ENCODE assay signal across 8 cellular contexts in genomic region chr15:74099963-74100733, GRCh38. TPM values are rescaled to one million over a fixed set of nuclear protein-coding genes. Genes with fewer than 3 reads are reported as not detected.
DNase-seq lines count a peak whose midpoint lies in the region; ATAC-seq and TF ChIP-seq lines count a peak whose summit lies in the region.
"Not testable (repeated sequence)": the region's sequence is repeated elsewhere in the genome, so short reads cannot be mapped to it uniquely, and the experiment has no call there.

No MANE protein-coding gene starts in this region.

- H3K4me2 ChIP-seq in H9 (ENCODE audit: insufficient read depth, insufficient read length, low read length): peak overlapping the region; percentile 33
- peak overlapping the region; percentile 60 for H3K4me2 ChIP-seq in KMS-11

- H3K4me3 ChIP-seq in KMS-11 (IDR thresholded peaks at IDR 0.05; ENCODE audit: insufficient read depth, low read depth, low read length): not testable (repeated sequence)
- H3K4me3 ChIP-seq in coronary artery (peak overlapping the region; percentile 65), iPS-18a (ENCODE audit: low read length) (peak overlapping the region; percentile 46)

- POLR2A ChIA-PET in activated CD8-positive, alpha-beta T cell treated with anti-CD3 and anti-CD28 coated beads, Interleukin-2, amount 10 ng/mL, durations not matched to agents 7 days and 5 days (lab: Charles Lee): not testable (repeated sequence)

- TF ChIP-seq CTCF in H9 (conservative IDR thresholded peaks at IDR 0.05); KMS-11 (conservative IDR thresholded peaks at IDR 0.05; ENCODE audit: low read depth, low read length); coronary artery (IDR thresholded peaks at IDR 0.05): not testable (repeated sequence)

- H2BK120ac ChIP-seq in H9 (ENCODE audit: low read depth, low read length, poor library complexity, severe bottlenecking): not testable (repeated sequence)

- H2AFZ ChIP-seq in H9 (ENCODE audit: low read length): not testable (repeated sequence)
- H2AFZ ChIP-seq in KMS-11 (ENCODE audit: low read depth): peak overlapping the region; percentile 61

- not testable (repeated sequence) for H2AK5ac ChIP-seq in H9 (ENCODE audit: insufficient read length, low read length)

- peak overlapping the region; percentile 59; the same call in 1 of the 2 replicates for H3K9ac ChIP-seq in ES-I3 (ENCODE audit: low read depth, low read length)
- H3K9ac ChIP-seq in H9 (ENCODE audit: extremely low read depth, insufficient read length, low read length); KMS-11; iPS-18a (ENCODE audit: low read length): not testable (repeated sequence)

- not testable (repeated sequence) for H3K23ac ChIP-seq in H9 (ENCODE audit: insufficient read length, low read depth, low read length)

- peak; percentile 89 for ATAC-seq in activated CD8-positive, alpha-beta T cell treated with anti-CD3 and anti-CD28 coated beads, Interleukin-2, amount 10 ng/mL, durations not matched to agents 7 days and 5 days

- WGBS in H9 (ENCODE audit: extremely low coverage, insufficient read length, low lambda C conversion rate): no CpG with 5 or more reads among the region's 45 CpGs

- not testable (repeated sequence) for H3K23me2 ChIP-seq in H9 (ENCODE audit: insufficient read length, low read depth, low read length, poor library complexity, severe bottlenecking)

- not testable (repeated sequence) for H2BK15ac ChIP-seq in H9 (ENCODE audit: low read depth, low read length)

- not testable (repeated sequence) for H3K79me2 ChIP-seq in H9 (ENCODE audit: insufficient read depth, low read length); KMS-11 (ENCODE audit: insufficient read depth, low read depth)

- not testable (repeated sequence) for H2BK5ac ChIP-seq in H9 (ENCODE audit: insufficient read length, low read length)

- peak overlapping the region; percentile 85 for H3K18ac ChIP-seq in H9 (ENCODE audit: insufficient read length, low read depth, low read length)

- H4K20me1 ChIP-seq in H9 (ENCODE audit: control insufficient read depth, insufficient read depth, insufficient read length); KMS-11 (ENCODE audit: insufficient read depth): not testable (repeated sequence)

- H4K91ac ChIP-seq in H9 (ENCODE audit: insufficient read length, low read depth, low read length): not testable (repeated sequence)

- not testable (repeated sequence) for H3K4ac ChIP-seq in H9 (ENCODE audit: low read depth, low read length)

- H3K9me3 ChIP-seq in ES-I3 (ENCODE audit: control insufficient read depth, insufficient read depth, low read length); H9 (ENCODE audit: control insufficient read depth, low read depth, low read length); iPS-18a (ENCODE audit: control insufficient read depth, low read depth, low read length): not testable (repeated sequence)

- H3K14ac ChIP-seq in H9 (ENCODE audit: insufficient read depth, low read length): peak overlapping the region; percentile 71; the same call in 1 of the 2 replicates

- H3K4me1 Mint-ChIP-seq in H9; activated CD8-positive, alpha-beta T cell treated with anti-CD3 and anti-CD28 coated beads, Interleukin-2, amount 10 ng/mL, durations not matched to agents 7 days and 5 days (ENCODE audit: low read depth); stimulated activated naive CD8-positive, alpha-beta T cell treated with anti-CD3 and anti-CD28 coated beads, Interleukin-15, Interleukin-2, amounts not matched to agents 100 ng/mL and 50 ng/mL, for 24 hours (ENCODE audit: low read depth): not testable (repeated sequence)

- H3K36me3 Mint-ChIP-seq in H9 (ENCODE audit: insufficient read depth in 1 of 3, low read depth in 3 of 3); activated CD8-positive, alpha-beta T cell treated with anti-CD3 and anti-CD28 coated beads, Interleukin-2, amount 10 ng/mL, durations not matched to agents 7 days and 5 days (ENCODE audit: low read depth); stimulated activated naive CD8-positive, alpha-beta T cell treated with anti-CD3 and anti-CD28 coated beads, Interleukin-15, Interleukin-2, amounts not matched to agents 100 ng/mL and 50 ng/mL, for 24 hours (ENCODE audit: low read depth): not testable (repeated sequence)

- H3K56ac ChIP-seq in H9 (ENCODE audit: insufficient read length, low read depth, low read length): not testable (repeated sequence)

- not testable (repeated sequence) for H3K9me3 Mint-ChIP-seq in H9; activated CD8-positive, alpha-beta T cell treated with anti-CD3 and anti-CD28 coated beads, Interleukin-2, amount 10 ng/mL, durations not matched to agents 7 days and 5 days (ENCODE audit: insufficient read depth); stimulated activated naive CD8-positive, alpha-beta T cell treated with anti-CD3 and anti-CD28 coated beads, Interleukin-15, Interleukin-2, amounts not matched to agents 100 ng/mL and 50 ng/mL, for 24 hours

- not testable (repeated sequence) for H3K27me3 Mint-ChIP-seq in H9 (ENCODE audit: low read depth); activated CD8-positive, alpha-beta T cell treated with anti-CD3 and anti-CD28 coated beads, Interleukin-2, amount 10 ng/mL, durations not matched to agents 7 days and 5 days (ENCODE audit: low read depth); stimulated activated naive CD8-positive, alpha-beta T cell treated with anti-CD3 and anti-CD28 coated beads, Interleukin-15, Interleukin-2, amounts not matched to agents 100 ng/mL and 50 ng/mL, for 24 hours

- H2BK12ac ChIP-seq in H9 (ENCODE audit: insufficient read length, low read depth, low read length): not testable (repeated sequence)

- H2BK20ac ChIP-seq in H9 (ENCODE audit: low read depth, low read length, poor library complexity, severe bottlenecking): not testable (repeated sequence)

- not testable (repeated sequence) for H4K8ac ChIP-seq in H9 (replicated peaks; ENCODE audit: insufficient read length, low read depth, low read length)

- not testable (repeated sequence) for H4K5ac ChIP-seq in H9 (ENCODE audit: insufficient read length, low read depth, low read length)

- not testable (repeated sequence) for H3T11ph ChIP-seq in H9 (ENCODE audit: low read length)

- peak overlapping the region; percentile 85 to 99 (median 98); a peak in 5 of 7 replicates for H3K27ac Mint-ChIP-seq in H9
- H3K27ac Mint-ChIP-seq in activated CD8-positive, alpha-beta T cell treated with anti-CD3 and anti-CD28 coated beads, Interleukin-2, amount 10 ng/mL, durations not matched to agents 7 days and 5 days: peak overlapping the region; percentile 92
- peak overlapping the region; percentile 82 for H3K27ac Mint-ChIP-seq in stimulated activated naive CD8-positive, alpha-beta T cell treated with anti-CD3 and anti-CD28 coated beads, Interleukin-15, Interleukin-2, amounts not matched to agents 100 ng/mL and 50 ng/mL, for 24 hours

- not testable (repeated sequence) for H3K27ac ChIP-seq in H9 (ENCODE audit: insufficient read length, low read depth, low read length); KMS-11; iPS-18a (ENCODE audit: low read length)
- peak overlapping the region in 1 of 2 donors; percentile 59 for H3K27ac ChIP-seq in coronary artery

- H3K79me1 ChIP-seq in H9 (ENCODE audit: insufficient read depth, low read depth, low read length, poor library complexity, severe bottlenecking): not testable (repeated sequence)

- CTCF ChIA-PET in activated CD8-positive, alpha-beta T cell treated with anti-CD3 and anti-CD28 coated beads, Interleukin-2, amount 10 ng/mL, durations not matched to agents 7 days and 5 days (lab: Charles Lee): not testable (repeated sequence)

- peak overlapping the region; percentile 83 to 84 for H3K4me3 Mint-ChIP-seq in H9
- H3K4me3 Mint-ChIP-seq in activated CD8-positive, alpha-beta T cell treated with anti-CD3 and anti-CD28 coated beads, Interleukin-2, amount 10 ng/mL, durations not matched to agents 7 days and 5 days: peak overlapping the region; percentile 85
- H3K4me3 Mint-ChIP-seq in stimulated activated naive CD8-positive, alpha-beta T cell treated with anti-CD3 and anti-CD28 coated beads, Interleukin-15, Interleukin-2, amounts not matched to agents 100 ng/mL and 50 ng/mL, for 24 hours: peak overlapping the region; percentile 80

- H3K36me3 ChIP-seq in ES-I3 (ENCODE audit: insufficient read depth, low read length); KMS-11 (ENCODE audit: insufficient read depth); iPS-18a (ENCODE audit: control insufficient read depth, low read depth, low read length): not testable (repeated sequence)

- not testable (repeated sequence) for H3K27me3 ChIP-seq in H9 (ENCODE audit: insufficient read depth, low read length); KMS-11 (ENCODE audit: insufficient read depth, low read depth); iPS-18a (ENCODE audit: control insufficient read depth, insufficient read depth, low read length)

- intact Hi-C loops in posterior vena cava (cut with DNase I): not testable (repeated sequence)

- H3K4me1 ChIP-seq in ES-I3 (ENCODE audit: insufficient read depth, low read length); H9 (ENCODE audit: insufficient read depth, low read length); KMS-11 (ENCODE audit: low read depth, poor library complexity, severe bottlenecking); iPS-18a (ENCODE audit: control insufficient read depth, low read depth, low read length): not testable (repeated sequence)

- DNase-seq in H9: peak; percentile 94
- peak; percentile 83 for DNase-seq in activated CD8-positive, alpha-beta T cell treated with anti-CD3 and anti-CD28 coated beads, Interleukin-2, amount 10 ng/mL, durations not matched to agents 7 days and 5 days
- peak; percentile 92 for DNase-seq in coronary artery (ENCODE audit: low spot score)
- peak; percentile 97 for DNase-seq in posterior vena cava (ENCODE audit: low spot score)

RNA-seq across cellular contexts. Expression of gene GOLGA6A, which starts 17.8 kb away (rescaled TPM):
- total RNA-seq in H9 (2021): 0.72 and 0.90 TPM in 2 replicates
- total RNA-seq in activated CD8-positive, alpha-beta T cell treated with anti-CD3 and anti-CD28 coated beads, Interleukin-2, amount 10 ng/mL, durations not matched to agents 7 days and 5 days: not detected
- under 1 TPM in 1 of 2 donors, not detected in 1; 0.24 TPM for total RNA-seq in posterior vena cava

RNA-seq across cellular contexts. Expression of gene ISLR2, which starts 30.2 kb away (rescaled TPM):
- total RNA-seq in H9 (2021) (0.09 TPM in 2 replicates), posterior vena cava (under 1 TPM; 0.62 to 0.65 TPM)
- not detected for total RNA-seq in activated CD8-positive, alpha-beta T cell treated with anti-CD3 and anti-CD28 coated beads, Interleukin-2, amount 10 ng/mL, durations not matched to agents 7 days and 5 days
